In genomic region chr10:59381687-59382086, GRCh38 we compare ENCODE assay signal across 22 cellular contexts. TPM values are rescaled to one million over a fixed set of nuclear protein-coding genes. Genes with fewer than 3 reads are reported as not detected.
"Had no signal": no experiment of that assay in that cellular context is flagged by ENCODE, and none has a peak within 500 bp of the region (broad histone marks: within the 10 kb centered on the region; RNA-seq: fewer than 3 reads in every experiment).

No MANE protein-coding gene starts in this region.

- ATAC-seq: activated CD8-positive, alpha-beta T cell treated with anti-CD3 and anti-CD28 coated beads for 36 hours; activated naive CD8-positive, alpha-beta T cell treated with anti-CD3 and anti-CD28 coated beads, Interleukin-2, amount 50 U/mL, for 24 hours; activated T-cell treated with anti-CD3 and anti-CD28 coated beads, Interleukin-2, amount 50 U/mL, for 4 hours; activated T-helper 17 cell treated with anti-CD3 and anti-CD28 coated beads, Interleukin-2, amount 50 U/mL, for 72 hours; effector memory CD8-positive, alpha-beta T cell; gastroesophageal sphincter; SK-N-SH treated with all-trans-retinoic acid at 6 μM for 48 hours; stimulated activated naive CD8-positive, alpha-beta T cell treated with anti-CD3 and anti-CD28 coated beads, Interleukin-15, Interleukin-2, amounts not matched to agents 100 U/mL and 50 U/mL, for 24 hours had no signal

- H3K36me3 ChIP-seq: gastroesophageal sphincter, prostate gland, uterus had no signal

- H3K9me3 ChIP-seq: gastroesophageal sphincter, prostate gland, testis, uterus had no signal

- DNase-seq: activated CD4-positive, alpha-beta T cell treated with anti-CD3 and anti-CD28 coated beads, Interleukin-2, amount 10 ng/mL, durations not matched to agents 7 days and 5 days; activated CD4-positive, CD25-positive, alpha-beta regulatory T cell treated with anti-CD3 and anti-CD28 coated beads, Interleukin-2, amount 50 U/mL, for 72 hours; activated CD8-positive, alpha-beta T cell treated with anti-CD3 and anti-CD28 coated beads for 36 hours; activated naive CD8-positive, alpha-beta T cell treated with anti-CD3 and anti-CD28 coated beads, Interleukin-2, amount 50 U/mL, for 24 hours; activated T-cell treated with anti-CD3 and anti-CD28 coated beads, Interleukin-2, amount 50 U/mL, for 4 hours; amygdala; cortex of kidney; effector memory CD8-positive, alpha-beta T cell; erythroblast; hypothalamus; immature natural killer cell; mammary epithelial cell; retina; stimulated activated CD4-positive, alpha-beta T cell treated with anti-CD3 and anti-CD28 coated beads, Interleukin-2, amount 100 ng/mL, for 48 hours; stimulated activated naive CD8-positive, alpha-beta T cell treated with anti-CD3 and anti-CD28 coated beads, Interleukin-15, Interleukin-2, amounts not matched to agents 100 U/mL and 50 U/mL, for 24 hours; T-helper 2 cell; testis; uterus had no signal

- H3K27ac ChIP-seq: prostate gland had no signal

- H3K27me3 ChIP-seq: gastroesophageal sphincter, testis, uterus had no signal

- H3K4me1 ChIP-seq: prostate gland, testis, uterus had no signal

- H3K4me3 ChIP-seq: gastroesophageal sphincter, prostate gland, testis, uterus had no signal

RNA-seq across cellular contexts. Expression of gene FAM13C, which starts 19.3 kb away (rescaled TPM):
- total RNA-seq: activated CD4-positive, alpha-beta T cell treated with anti-CD3 and anti-CD28 coated beads, Interleukin-2, amount 10 ng/mL, durations not matched to agents 7 days and 5 days; activated CD8-positive, alpha-beta T cell treated with anti-CD3 and anti-CD28 coated beads for 36 hours; activated T-cell treated with anti-CD3 and anti-CD28 coated beads, Interleukin-2, amount 50 U/mL, for 4 hours had no signal
- polyA plus RNA-seq: immature natural killer cell had no signal
